In genomic region chr19:42069619-42070293, GRCh38 we compare ENCODE assay signal across 9 cellular contexts. TPM values are rescaled to one million over a fixed set of nuclear protein-coding genes. Genes with fewer than 3 reads are reported as not detected.
DNase-seq lines count a peak whose midpoint lies in the region; ATAC-seq and TF ChIP-seq lines count a peak whose summit lies in the region.
"Had no signal": no experiment of that assay in that cellular context is flagged by ENCODE, and none has a peak within 500 bp of the region (broad histone marks: within the 10 kb centered on the region; RNA-seq: fewer than 3 reads in every experiment).

TSS of gene GRIK5 (minus strand) at chr19:42070206. CDS start at chr19:42065770, 4,436 bp downstream.

- H3K27me3 ChIP-seq in heart left ventricle = peaks cover 0 to 43% (median 13%) of the 10 kb centered on the region in 9 donors
- no peaks in the 10 kb centered on the region; the same call in 1 of the 2 replicates for H3K27me3 ChIP-seq in Caco-2 (replicated peaks; ENCODE audit: control insufficient read depth, insufficient read depth, low read length)

- DNase-seq in DMS79 treated with DMSO at 0.1 percent for 48 hours (lab: John Stamatoyannopoulos, UW) = peak; percentile 58
- peak; percentile 80 for DNase-seq in NCI-H69 (lab: John Stamatoyannopoulos, UW)
- peak in 1 of 5 donors; percentile 67 for DNase-seq in heart left ventricle
- DNase-seq in posterior cingulate gyrus = peak in 9 of 10 donors; percentile 30 to 94 (median 57)
- DNase-seq in Caco-2 = no peak
- DNase-seq in kidney glomerular epithelial cell (lab: John Stamatoyannopoulos, UW) = no peak
- DNase-seq: activated naive CD4-positive, alpha-beta T cell treated with anti-CD3 and anti-CD28 coated beads for 36 hours had no signal

- H3K36me3 Mint-ChIP-seq in Caco-2 (ENCODE audit: insufficient read depth, unreplicated experiment) = no peaks in the 10 kb centered on the region

- no peak within 1 kb of the TSS for H3K27ac Mint-ChIP-seq in Caco-2 (ENCODE audit: unreplicated experiment)
- H3K27ac Mint-ChIP-seq: activated naive CD4-positive, alpha-beta T cell treated with anti-CD3 and anti-CD28 coated beads for 36 hours had no signal

- peak within 1 kb of the TSS in 4 of 12 donors; percentile 17 to 85 (median 38) for H3K27ac ChIP-seq in heart left ventricle

- POLR2A ChIA-PET in Caco-2 (lab: Charles Lee) = no interaction called here

- no peaks in the 10 kb centered on the region for H3K36me3 ChIP-seq in heart left ventricle
- H3K36me3 ChIP-seq in Caco-2 (ENCODE audit: control insufficient read depth, insufficient read depth, low read length) = no peaks in the 10 kb centered on the region

- peak in 3 of 4 donors; percentile 31 to 43 (median 35) for ATAC-seq in heart left ventricle
- ATAC-seq in HG03159 (IDR thresholded peaks at IDR 0.05; ENCODE audit: unreplicated experiment) = no peak
- no peak for ATAC-seq in GM21786 (IDR thresholded peaks at IDR 0.05; ENCODE audit: unreplicated experiment)

- intact Hi-C loops in heart left ventricle (cut with DNase I) = no loop called here
- intact Hi-C loops in posterior cingulate gyrus (cut with DNase I) = no loop called here
- intact Hi-C loops in Caco-2 (cut with micrococcal nuclease; ENCODE audit: unreplicated experiment) = no loop called here

- CTCF ChIA-PET in Caco-2 (lab: Charles Lee) = interaction anchor here (0.6 kb wide), 1 partner anchor 107 kb away, joined by 4 read pairs; no protein-coding TSS in a partner anchor

- 11 to 19% (median 13%) methylated on average over 25 to 28 of the region's 28 CpGs for WGBS in heart left ventricle, 4 donors

- H3K4me1 Mint-ChIP-seq in Caco-2 (ENCODE audit: low read depth, unreplicated experiment) = no peaks in the 10 kb centered on the region

- TF ChIP-seq CTCF in heart left ventricle (IDR thresholded peaks at IDR 0.05) (no peak), Caco-2 (IDR thresholded peaks at IDR 0.05; ENCODE audit: insufficient read depth in 1 of 2, low read depth in 1 of 2, low read length in 1 of 2, severe bottlenecking in 1 of 2, unreplicated experiment in 1 of 2) (no peak)

- H3K27me3 Mint-ChIP-seq in Caco-2 (ENCODE audit: insufficient read depth, unreplicated experiment) = no peaks in the 10 kb centered on the region

- H3K9me3 ChIP-seq in heart left ventricle = no peaks in the 10 kb centered on the region
- H3K9me3 ChIP-seq in Caco-2 = no peaks in the 10 kb centered on the region

- H3K4me1 ChIP-seq in heart left ventricle (peaks cover 0 to 14% (median under 1%) of the 10 kb centered on the region in 12 donors), Caco-2 (peaks cover under 1% of the 10 kb centered on the region; the same call in 1 of the 2 replicates)

- H3K4me3 Mint-ChIP-seq in Caco-2 (ENCODE audit: unreplicated experiment) = no peak within 1 kb of the TSS
- H3K4me3 Mint-ChIP-seq: activated naive CD4-positive, alpha-beta T cell treated with anti-CD3 and anti-CD28 coated beads for 36 hours had no signal

- BruUV-seq in Caco-2 (replicated peaks; lab: Mats Ljungman, UMichigan) = no TSS peak

- H3K4me3 ChIP-seq in heart left ventricle (peak within 1 kb of the TSS in 11 of 12 donors; percentile 13 to 57 (median 37)), Caco-2 (ENCODE audit: low read depth, low read length) (no peak within 1 kb of the TSS)

- no peaks in the 10 kb centered on the region for H3K9me3 Mint-ChIP-seq in Caco-2 (ENCODE audit: unreplicated experiment)
- H3K9me3 Mint-ChIP-seq: activated naive CD4-positive, alpha-beta T cell treated with anti-CD3 and anti-CD28 coated beads for 36 hours had no signal

- no peak for TF ChIP-seq POLR2A in heart left ventricle (IDR thresholded peaks at IDR 0.05)

RNA-seq across cellular contexts. Expression of gene GRIK5, which starts in this region (rescaled TPM):
- total RNA-seq in heart left ventricle (1 to 10 TPM; 1.4 to 9.0 (median 3.6) TPM), Caco-2 (2022) (0.30 and 0.48 TPM in 2 replicates)
- under 1 TPM; 0.28 to 0.72 TPM for polyA plus RNA-seq in heart left ventricle

Comparison
In these comparisons a context has a peak if more than half of its experiments do, and no peak if none do; other contexts are left out.
1. DNase-seq: peak in DMS79 treated with DMSO at 0.1 percent for 48 hours (single experiment), NCI-H69 (single experiment) and posterior cingulate gyrus (9 of 10); none in Caco-2 (0 of 2) and kidney glomerular epithelial cell (single experiment).
2. ATAC-seq: peak in heart left ventricle (3 of 4); none in HG03159 (single experiment) and GM21786 (single experiment).